Comparison of ENCODE assay signal across 1 cellular context in genomic region chr14:52948039-52948438, GRCh38.
TF ChIP-seq lines count a peak whose summit lies in the region.

No MANE protein-coding gene starts in this region.

TF ChIP-seq in IMR-90, 13 proteins besides CTCF, POLR2A, EP300 and RAD21 (continued from another document):
- TF ChIP-seq USF2 (IDR thresholded peaks at IDR 0.05; ENCODE audit: low read depth, low read length) (no peak), CEBPB (IDR thresholded peaks at IDR 0.05; ENCODE audit: low read depth, low read length) (no peak), RCOR1 (IDR thresholded peaks at IDR 0.05; ENCODE audit: insufficient replicate concordance, low read length) (no peak), MXI1 (IDR thresholded peaks at IDR 0.05; ENCODE audit: borderline replicate concordance, low read depth, low read length) (no peak), FOS (IDR thresholded peaks at IDR 0.05; ENCODE audit: low read depth, low read length) (no peak), BHLHE40 (IDR thresholded peaks at IDR 0.05; ENCODE audit: low read depth, low read length) (no peak)
